In the genomic region with DNA sequence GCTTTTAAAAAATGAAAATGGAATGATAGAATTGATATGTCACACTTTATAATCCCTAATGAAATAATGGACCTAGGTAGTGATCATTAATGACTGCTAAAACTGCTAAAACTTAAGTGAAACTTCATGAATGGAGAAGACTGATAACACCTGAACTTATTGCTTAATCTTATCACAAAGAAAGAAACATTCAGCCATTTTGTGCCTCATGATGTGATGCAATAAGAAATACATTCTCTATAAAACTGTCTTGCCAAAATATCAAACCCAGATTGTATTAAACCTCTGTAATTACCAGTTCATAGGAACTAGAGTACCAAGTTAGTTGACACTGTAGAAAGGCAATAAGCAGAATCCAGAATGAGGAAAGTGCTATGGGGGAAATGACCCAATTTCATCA, we compare ENCODE assay signal across 2 cellular contexts.
TF ChIP-seq lines count a peak whose summit lies in the region.

No MANE protein-coding gene starts in this region.

TF ChIP-seq in GM12878, 131 proteins besides CTCF, POLR2A, EP300 and RAD21 (continued from another document):
- TF ChIP-seq MYC (IDR thresholded peaks at IDR 0.05; ENCODE audit: insufficient read depth, insufficient read length, insufficient replicate concordance, low read length, severe bottlenecking) (no peak), CHD4 (IDR thresholded peaks at IDR 0.05) (no peak)

TF ChIP-seq in GM23338, 12 proteins besides CTCF, POLR2A, EP300 and RAD21 (continued from another document):
- TF ChIP-seq, protein P1, sequence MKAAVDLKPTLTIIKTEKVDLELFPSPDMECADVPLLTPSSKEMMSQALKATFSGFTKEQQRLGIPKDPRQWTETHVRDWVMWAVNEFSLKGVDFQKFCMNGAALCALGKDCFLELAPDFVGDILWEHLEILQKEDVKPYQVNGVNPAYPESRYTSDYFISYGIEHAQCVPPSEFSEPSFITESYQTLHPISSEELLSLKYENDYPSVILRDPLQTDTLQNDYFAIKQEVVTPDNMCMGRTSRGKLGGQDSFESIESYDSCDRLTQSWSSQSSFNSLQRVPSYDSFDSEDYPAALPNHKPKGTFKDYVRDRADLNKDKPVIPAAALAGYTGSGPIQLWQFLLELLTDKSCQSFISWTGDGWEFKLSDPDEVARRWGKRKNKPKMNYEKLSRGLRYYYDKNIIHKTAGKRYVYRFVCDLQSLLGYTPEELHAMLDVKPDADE (IDR thresholded peaks at IDR 0.05) = no peak
- TF ChIP-seq JUNB (IDR thresholded peaks at IDR 0.05; ENCODE audit: unreplicated experiment) = no peak
- no peak for TF ChIP-seq EZH2phosphoT487 (IDR thresholded peaks at IDR 0.05; ENCODE audit: unreplicated experiment)
